Comparison of ENCODE assay signal across 18 cellular contexts in genomic region chr9:78970375-78970774, GRCh38.
A peak's percentile ranks its signal among the peaks of the same experiment; 100 is the strongest.
DNase-seq lines count a peak whose midpoint lies in the region; TF ChIP-seq lines count a peak whose summit lies in the region.
"Had no signal": no experiment of that assay in that cellular context is flagged by ENCODE, and none has a peak within 500 bp of the region (broad histone marks: within the 10 kb centered on the region; RNA-seq: fewer than 3 reads in every experiment).

No MANE protein-coding gene starts in this region.

- 85 to 100% methylated on average over 1 to 2 of the region's 2 CpGs for WGBS in endodermal cell (ENCODE audit: insufficient coverage in 1 of 2, insufficient read length in 1 of 2), 2 experiments

- H3F3A ChIP-seq in neural cell (ENCODE audit: insufficient read depth, low read length, poor library complexity, severe bottlenecking), result peaks cover 10% of the 10 kb centered on the region

- H3K27ac ChIP-seq in endodermal cell (ENCODE audit: low read depth, low read length), result no peak overlapping the region
- H3K27ac ChIP-seq in neural cell (ENCODE audit: low read length), result peak overlapping the region; percentile 87
- no peak overlapping the region for H3K27ac ChIP-seq in Karpas-422 (ENCODE audit: low read length)
- H3K27ac ChIP-seq: 22Rv1, A549, BLaER1, GM23248 had no signal

- no peak overlapping the region for H2AFZ ChIP-seq in neural cell (ENCODE audit: low read depth, low read length)
- no peak overlapping the region for H2AFZ ChIP-seq in Karpas-422 (ENCODE audit: low read length)
- H2AFZ ChIP-seq: GM23248 had no signal

- TF ChIP-seq CTCF in endodermal cell (conservative IDR thresholded peaks at IDR 0.05) (no peak), neural cell (IDR thresholded peaks at IDR 0.05; ENCODE audit: poor library complexity, severe bottlenecking) (no peak)

- H3K4me3 ChIP-seq in endodermal cell (ENCODE audit: low read length) (peak overlapping the region; percentile 64), neural cell (ENCODE audit: low read length) (no peak overlapping the region), Karpas-422 (ENCODE audit: low read length) (no peak overlapping the region)
- H3K4me3 ChIP-seq: A549, BLaER1, GM23248 had no signal

- no peaks in the 10 kb centered on the region for H3K36me3 ChIP-seq in endodermal cell (ENCODE audit: control insufficient read depth, insufficient read depth, low read length)
- no peaks in the 10 kb centered on the region for H3K36me3 ChIP-seq in neural cell (ENCODE audit: insufficient read depth, low read length)
- no peaks in the 10 kb centered on the region for H3K36me3 ChIP-seq in Karpas-422 (ENCODE audit: insufficient read depth, low read length)
- H3K36me3 ChIP-seq: BLaER1 had no signal

- H3K9me3 ChIP-seq in endodermal cell (ENCODE audit: control insufficient read depth, low read length) (peaks cover 58% of the 10 kb centered on the region), neural cell (ENCODE audit: low read length) (no peaks in the 10 kb centered on the region), Karpas-422 (ENCODE audit: low read length) (no peaks in the 10 kb centered on the region)
- H3K9me3 ChIP-seq: A549 had no signal

- H3K9ac ChIP-seq in endodermal cell (ENCODE audit: extremely low read depth, low read length, poor library complexity, severe bottlenecking) (no peak overlapping the region), neural cell (ENCODE audit: low read length) (no peak overlapping the region), Karpas-422 (ENCODE audit: low read length) (no peak overlapping the region)
- H3K9ac ChIP-seq: BLaER1, GM23248 had no signal

- H3K79me2 ChIP-seq in neural cell (replicated peaks; ENCODE audit: insufficient read depth, low read length) (no peaks in the 10 kb centered on the region), Karpas-422 (ENCODE audit: low read length) (no peaks in the 10 kb centered on the region)

- peak; percentile 20 for DNase-seq in NCI-H1092 treated with DMSO at 0.1 percent for 48 hours (lab: John Stamatoyannopoulos, UW)
- DNase-seq in NCI-H1092 (lab: John Stamatoyannopoulos, UW), result no peak
- peak; percentile 35 for DNase-seq in NCI-H748 (lab: John Stamatoyannopoulos, UW; ENCODE audit: unreplicated experiment)
- no peak for DNase-seq in NCI-H748 treated with DMSO at 0.1 percent for 48 hours (lab: John Stamatoyannopoulos, UW)
- DNase-seq in endodermal cell, result no peak
- DNase-seq in Karpas-422, result no peak
- no peak for DNase-seq in T-helper 1 cell
- DNase-seq: CD4-positive, alpha-beta memory T cell; DMS153; DMS79; GDM1; GM23248; H9 had no signal

- H3K9me3 Mint-ChIP-seq in endodermal cell, result peaks cover 31% of the 10 kb centered on the region

- H3K4me1 ChIP-seq in endodermal cell (ENCODE audit: control insufficient read depth, insufficient read depth, low read length) (no peaks in the 10 kb centered on the region), Karpas-422 (ENCODE audit: low read length) (no peaks in the 10 kb centered on the region)
- H3K4me1 ChIP-seq: BLaER1 had no signal

- H3K27me3 Mint-ChIP-seq in endodermal cell (ENCODE audit: insufficient read depth), result no peaks in the 10 kb centered on the region
- H3K27me3 Mint-ChIP-seq: CD4-positive, alpha-beta memory T cell had no signal

- H3K4me1 Mint-ChIP-seq in endodermal cell, result peaks cover 13% of the 10 kb centered on the region
- H3K4me1 Mint-ChIP-seq: CD14-positive monocyte; CD4-positive, alpha-beta memory T cell had no signal

- H3K9me2 ChIP-seq in neural cell (ENCODE audit: insufficient read depth, low read length) (no peaks in the 10 kb centered on the region), Karpas-422 (replicated peaks; ENCODE audit: insufficient read depth, low read length) (no peaks in the 10 kb centered on the region)

- TF ChIP-seq EP300 in neural cell (conservative IDR thresholded peaks at IDR 0.05; ENCODE audit: poor library complexity, severe bottlenecking), result no peak

- H3K27me3 ChIP-seq in endodermal cell (ENCODE audit: control insufficient read depth, insufficient read depth, low read length, poor library complexity, severe bottlenecking) (no peaks in the 10 kb centered on the region), neural cell (ENCODE audit: insufficient read depth, low read depth, low read length) (no peaks in the 10 kb centered on the region), Karpas-422 (ENCODE audit: low read length) (no peaks in the 10 kb centered on the region)
- H3K27me3 ChIP-seq: BLaER1 had no signal

- peaks cover 6% of the 10 kb centered on the region for H3K36me3 Mint-ChIP-seq in endodermal cell (ENCODE audit: low read depth)
- H3K36me3 Mint-ChIP-seq: CD14-positive monocyte; CD4-positive, alpha-beta memory T cell had no signal

- TF ChIP-seq RAD21 in neural cell (conservative IDR thresholded peaks at IDR 0.05), result no peak

- H3K27ac Mint-ChIP-seq in endodermal cell, result no peak overlapping the region
- H3K27ac Mint-ChIP-seq: CD14-positive monocyte; CD4-positive, alpha-beta memory T cell had no signal

- H3K4me2 ChIP-seq in neural cell (ENCODE audit: low read length), result no peak overlapping the region
- H3K4me2 ChIP-seq in Karpas-422 (ENCODE audit: low read depth, low read length, poor library complexity, severe bottlenecking), result no peak overlapping the region
- H3K4me2 ChIP-seq: A549, BLaER1 had no signal

- H4K20me1 ChIP-seq in neural cell (ENCODE audit: insufficient read depth) (no peaks in the 10 kb centered on the region), Karpas-422 (ENCODE audit: insufficient read depth, low read depth, low read length) (no peaks in the 10 kb centered on the region)
- H4K20me1 ChIP-seq: BLaER1 had no signal

- H3K4me3 Mint-ChIP-seq in endodermal cell, result no peak overlapping the region
- H3K4me3 Mint-ChIP-seq: CD14-positive monocyte; CD4-positive, alpha-beta memory T cell; H9 had no signal

TF ChIP-seq in neural cell, 6 proteins besides CTCF, POLR2A, EP300 and RAD21:
- TF ChIP-seq TAF1 (IDR thresholded peaks at IDR 0.05; ENCODE audit: low read depth), result no peak
- TF ChIP-seq MXI1 (conservative IDR thresholded peaks at IDR 0.05; ENCODE audit: poor library complexity, severe bottlenecking), result no peak
- TF ChIP-seq EZH2 (IDR thresholded peaks at IDR 0.05; ENCODE audit: borderline replicate concordance, insufficient read depth, low read length, poor library complexity, severe bottlenecking), result no peak
- TF ChIP-seq SMC3 (conservative IDR thresholded peaks at IDR 0.05; ENCODE audit: poor library complexity), result no peak
- no peak for TF ChIP-seq REST (IDR thresholded peaks at IDR 0.05; ENCODE audit: borderline replicate concordance)
- TF ChIP-seq POLR2AphosphoS5 (IDR thresholded peaks at IDR 0.05), result no peak

Comparison
In these comparisons a context has a peak if more than half of its experiments do, and no peak if none do; other contexts are left out.
1. DNase-seq: peak in NCI-H1092 treated with DMSO at 0.1 percent for 48 hours (single experiment) and NCI-H748 (single experiment); none in NCI-H1092 (single experiment), NCI-H748 treated with DMSO at 0.1 percent for 48 hours (single experiment), endodermal cell (single experiment), Karpas-422 (single experiment) and T-helper 1 cell (0 of 5).